In genomic region chr18:8972116-8972515, GRCh38 we compare ENCODE assay signal across 16 cellular contexts.
"Had no signal": no experiment of that assay in that cellular context is flagged by ENCODE, and none has a peak within 500 bp of the region (broad histone marks: within the 10 kb centered on the region; RNA-seq: fewer than 3 reads in every experiment).

No MANE protein-coding gene starts in this region.

- H3K4me3 Mint-ChIP-seq: activated naive CD4-positive, alpha-beta T cell treated with anti-CD3 and anti-CD28 coated beads, Interleukin-2, amount 10 ng/mL, durations not matched to agents 7 days and 5 days; endodermal cell; naive thymus-derived CD4-positive, alpha-beta T cell had no signal

- H3K4me1 Mint-ChIP-seq: activated naive CD4-positive, alpha-beta T cell treated with anti-CD3 and anti-CD28 coated beads, Interleukin-2, amount 10 ng/mL, durations not matched to agents 7 days and 5 days; endodermal cell; naive thymus-derived CD4-positive, alpha-beta T cell had no signal

- H3K9me3 Mint-ChIP-seq: activated naive CD4-positive, alpha-beta T cell treated with anti-CD3 and anti-CD28 coated beads, Interleukin-2, amount 10 ng/mL, durations not matched to agents 7 days and 5 days had no signal

- ATAC-seq: activated CD4-positive, CD25-positive, alpha-beta regulatory T cell treated with anti-CD3 and anti-CD28 coated beads, Interleukin-2, amount 50 U/mL, for 24 hours; gastrocnemius medialis; heart right ventricle; naive thymus-derived CD4-positive, alpha-beta T cell had no signal

- H3K36me3 Mint-ChIP-seq: activated naive CD4-positive, alpha-beta T cell treated with anti-CD3 and anti-CD28 coated beads, Interleukin-2, amount 10 ng/mL, durations not matched to agents 7 days and 5 days had no signal

- H3K27ac Mint-ChIP-seq: activated naive CD4-positive, alpha-beta T cell treated with anti-CD3 and anti-CD28 coated beads, Interleukin-2, amount 10 ng/mL, durations not matched to agents 7 days and 5 days; endodermal cell; naive thymus-derived CD4-positive, alpha-beta T cell had no signal

- DNase-seq: activated CD4-positive, alpha-beta T cell treated with anti-CD3 and anti-CD28 coated beads, Interleukin-2, amount 50 U/mL, for 1 hour; activated naive CD4-positive, alpha-beta T cell treated with anti-CD3 and anti-CD28 coated beads, Interleukin-2, amount 10 ng/mL, durations not matched to agents 7 days and 5 days; activated T-cell treated with anti-CD3 and anti-CD28 coated beads, Interleukin-2, amount 50 U/mL, for 1 hour; dorsolateral prefrontal cortex; endodermal cell; erythroblast; gastrocnemius medialis; heart right ventricle; naive thymus-derived CD4-positive, alpha-beta T cell; stimulated activated CD4-positive, alpha-beta T cell treated with anti-CD3 and anti-CD28 coated beads, Interleukin-15, amount 100 ng/mL, for 24 hours; stimulated activated CD4-positive, alpha-beta T cell treated with anti-CD3 and anti-CD28 coated beads, Interleukin-4, amount 100 ng/mL, for 1 hour; stimulated activated naive CD4-positive, alpha-beta T cell treated with Interleukin-2 at 50 U/mL for 16 hours; substantia nigra; T-helper 9 cell; uterus had no signal
